In genomic region chr15:33194237-33194636, GRCh38 we compare ENCODE assay signal across 7 cellular contexts. TPM values are rescaled to one million over a fixed set of nuclear protein-coding genes. Genes with fewer than 3 reads are reported as not detected.
DNase-seq lines count a peak whose midpoint lies in the region; ATAC-seq and TF ChIP-seq lines count a peak whose summit lies in the region.

No MANE protein-coding gene starts in this region.

- H4K91ac ChIP-seq in H9 (ENCODE audit: insufficient read length, low read depth, low read length) = no peak overlapping the region

- no peaks in the 10 kb centered on the region for H4K20me1 ChIP-seq in H9 (ENCODE audit: control insufficient read depth, insufficient read depth, insufficient read length)

- no peak overlapping the region for H2BK20ac ChIP-seq in H9 (ENCODE audit: low read depth, low read length, poor library complexity, severe bottlenecking)

- H3K56ac ChIP-seq in H9 (ENCODE audit: insufficient read length, low read depth, low read length) = no peak overlapping the region

- H3K9me3 Mint-ChIP-seq in H9 (no peaks in the 10 kb centered on the region), glutamatergic neuron (ENCODE audit: unreplicated experiment) (no peaks in the 10 kb centered on the region)

- no peak overlapping the region for H3K27ac ChIP-seq in H9 (ENCODE audit: insufficient read length, low read depth, low read length)
- H3K27ac ChIP-seq in skeletal muscle tissue (ENCODE audit: low read depth, low read length) = no peak overlapping the region

- peaks cover 4% of the 10 kb centered on the region for H3K23me2 ChIP-seq in H9 (ENCODE audit: insufficient read length, low read depth, low read length, poor library complexity, severe bottlenecking)

- H3K18ac ChIP-seq in H9 (ENCODE audit: insufficient read length, low read depth, low read length) = no peak overlapping the region

- H3K4me2 ChIP-seq in H9 (ENCODE audit: insufficient read depth, insufficient read length, low read length) = peak overlapping the region; percentile 55

- H3K4me3 ChIP-seq in WI38 (ENCODE audit: low read depth, low read length) = peak overlapping the region; percentile 34; the same call in 1 of the 2 replicates
- peak overlapping the region; percentile 55 to 79 (median 67) for H3K4me3 ChIP-seq in skeletal muscle tissue (ENCODE audit: low read length in 3 of 3)

- no peak overlapping the region for H2BK15ac ChIP-seq in H9 (ENCODE audit: low read depth, low read length)

- ATAC-seq in GM21515 (IDR thresholded peaks at IDR 0.05; ENCODE audit: unreplicated experiment) = no peak

- DNase-seq in H9 (no peak), glutamatergic neuron (no peak), NCI-H510A treated with DMSO at 0.1 percent for 48 hours (lab: John Stamatoyannopoulos, UW) (no peak), DMS153 treated with DMSO at 0.1 percent for 48 hours (lab: John Stamatoyannopoulos, UW; ENCODE audit: unreplicated experiment) (no peak)

- no peak overlapping the region for H2BK5ac ChIP-seq in H9 (ENCODE audit: insufficient read length, low read length)

- H3K36me3 ChIP-seq in skeletal muscle tissue (ENCODE audit: control insufficient read depth in 3 of 3, insufficient read depth in 3 of 3, low read length in 3 of 3) = no peaks in the 10 kb centered on the region

- no peak overlapping the region for H4K8ac ChIP-seq in H9 (replicated peaks; ENCODE audit: insufficient read length, low read depth, low read length)

- H3K4ac ChIP-seq in H9 (ENCODE audit: low read depth, low read length) = no peak overlapping the region

- no peaks in the 10 kb centered on the region for H3K79me2 ChIP-seq in H9 (ENCODE audit: insufficient read depth, low read length)

- H2BK120ac ChIP-seq in H9 (ENCODE audit: low read depth, low read length, poor library complexity, severe bottlenecking) = no peak overlapping the region

- H2AFZ ChIP-seq in H9 (ENCODE audit: low read length) = no peak overlapping the region

- H3K4me1 Mint-ChIP-seq in H9 (peaks cover 20 to 28% of the 10 kb centered on the region in 2 experiments), glutamatergic neuron (ENCODE audit: low read depth, unreplicated experiment) (peaks cover 4% of the 10 kb centered on the region)

- WGBS in H9 (ENCODE audit: extremely low coverage, insufficient read length, low lambda C conversion rate) = no CpG with 5 or more reads among the region's 17 CpGs

- no peak overlapping the region for H2AK5ac ChIP-seq in H9 (ENCODE audit: insufficient read length, low read length)

- H3K9ac ChIP-seq in H9 (ENCODE audit: extremely low read depth, insufficient read length, low read length) (no peak overlapping the region), skeletal muscle tissue (ENCODE audit: low read depth in 1 of 3, low read length in 3 of 3) (no peak overlapping the region)

- no peaks in the 10 kb centered on the region; the same call in 1 of the 2 replicates for H3K4me1 ChIP-seq in H9 (ENCODE audit: insufficient read depth, low read length)
- H3K4me1 ChIP-seq in skeletal muscle tissue (ENCODE audit: control insufficient read depth in 3 of 3, insufficient read depth in 3 of 3, low read length in 3 of 3) = peaks cover 9 to 15% (median 11%) of the 10 kb centered on the region in 3 donors

- no peak overlapping the region for H3T11ph ChIP-seq in H9 (ENCODE audit: low read length)

- peaks cover 19% of the 10 kb centered on the region for H3K27me3 Mint-ChIP-seq in H9 (ENCODE audit: low read depth)
- peaks cover 5% of the 10 kb centered on the region for H3K27me3 Mint-ChIP-seq in glutamatergic neuron (ENCODE audit: unreplicated experiment)

- H3K9me3 ChIP-seq in H9 (ENCODE audit: control insufficient read depth, low read depth, low read length) = no peaks in the 10 kb centered on the region
- no peaks in the 10 kb centered on the region for H3K9me3 ChIP-seq in skeletal muscle tissue (ENCODE audit: control insufficient read depth in 3 of 3, low read length in 3 of 3)

- H3K4me3 Mint-ChIP-seq in H9 (peak overlapping the region; percentile 74 to 95), glutamatergic neuron (ENCODE audit: unreplicated experiment) (peak overlapping the region; percentile 93)

- H3K79me1 ChIP-seq in H9 (ENCODE audit: insufficient read depth, low read depth, low read length, poor library complexity, severe bottlenecking) = no peaks in the 10 kb centered on the region

- H3K23ac ChIP-seq in H9 (ENCODE audit: insufficient read length, low read depth, low read length) = no peak overlapping the region

- TF ChIP-seq CTCF in H9 (conservative IDR thresholded peaks at IDR 0.05) (no peak), WI38 (IDR thresholded peaks at IDR 0.05; ENCODE audit: low read depth, low read length) (no peak), glutamatergic neuron (IDR thresholded peaks at IDR 0.05; ENCODE audit: partially characterized antibody, unreplicated experiment) (no peak)

- H2BK12ac ChIP-seq in H9 (ENCODE audit: insufficient read length, low read depth, low read length) = no peak overlapping the region

- no peak overlapping the region for H4K5ac ChIP-seq in H9 (ENCODE audit: insufficient read length, low read depth, low read length)

- no peaks in the 10 kb centered on the region for H3K27me3 ChIP-seq in H9 (ENCODE audit: insufficient read depth, low read length)
- peaks cover 0 to 3% (median 0%) of the 10 kb centered on the region in 3 donors for H3K27me3 ChIP-seq in skeletal muscle tissue (ENCODE audit: control insufficient read depth in 3 of 3, insufficient read depth in 3 of 3, low read length in 3 of 3)

- no peak overlapping the region for H3K14ac ChIP-seq in H9 (ENCODE audit: insufficient read depth, low read length)

- H3K27ac Mint-ChIP-seq in H9 = peak overlapping the region in 2 of 3 experiments; percentile 77 to 81; a peak in 4 of 7 replicates
- peak overlapping the region; percentile 55 for H3K27ac Mint-ChIP-seq in glutamatergic neuron (ENCODE audit: unreplicated experiment)

- H3K36me3 Mint-ChIP-seq in H9 (ENCODE audit: insufficient read depth in 1 of 3, low read depth in 3 of 3) (no peaks in the 10 kb centered on the region), glutamatergic neuron (ENCODE audit: unreplicated experiment) (no peaks in the 10 kb centered on the region)

RNA-seq across cellular contexts. Expression of gene FMN1, which starts 0.3 kb away (rescaled TPM):
- total RNA-seq in H9 (2021) = 1.9 and 2.0 TPM in 2 replicates
- 1.1 TPM for total RNA-seq in glutamatergic neuron (ENCODE audit: unreplicated experiment)
- total RNA-seq in skeletal muscle tissue = 3.7 TPM
